Comparison of ENCODE assay signal across 1 cellular context in genomic region chr10:30535677-30536076, GRCh38.
TF ChIP-seq lines count a peak whose summit lies in the region.

No MANE protein-coding gene starts in this region.

TF ChIP-seq in HEK293, 187 proteins besides CTCF, POLR2A, EP300 and RAD21 (continued from another document and continues in another):
- TF ChIP-seq ZNF518A (tag by site-specific recombination; conservative IDR thresholded peaks at IDR 0.05; ENCODE audit: low read depth) (peak; percentile 89), ZNF19 (tag by site-specific recombination; IDR thresholded peaks at IDR 0.05; ENCODE audit: low read depth) (no peak), ZNF433 (tag by site-specific recombination; IDR thresholded peaks at IDR 0.05; ENCODE audit: low read depth) (0 out of 2 replicates have a peak, but pooled peaks have one; percentile 34), ZXDB (tag by site-specific recombination; IDR thresholded peaks at IDR 0.05) (peak; percentile 42; the same call in 1 of the 2 replicates), ZNF366 (tag by site-specific recombination; conservative IDR thresholded peaks at IDR 0.05) (no peak), ZNF558 (tag by site-specific recombination; IDR thresholded peaks at IDR 0.05) (0 out of 2 replicates have a peak, but pooled peaks have one; percentile 60), ZNF132 (tag by site-specific recombination; IDR thresholded peaks at IDR 0.05; ENCODE audit: borderline replicate concordance) (no peak), FEZF1 (tag by site-specific recombination; IDR thresholded peaks at IDR 0.05) (no peak), ZNF350 (tag by site-specific recombination; IDR thresholded peaks at IDR 0.05) (no peak), ZNF426 (tag by site-specific recombination; IDR thresholded peaks at IDR 0.05) (peak; percentile 88), ZNF549 (tag by site-specific recombination; IDR thresholded peaks at IDR 0.05) (no peak), ZNF677 (tag by site-specific recombination; IDR thresholded peaks at IDR 0.05) (no peak), PRDM10 (tag by site-specific recombination; IDR thresholded peaks at IDR 0.05) (no peak), HOXA7 (CRISPR knock-in tag; IDR thresholded peaks at IDR 0.05; ENCODE audit: borderline replicate concordance) (no peak), ZNF501 (tag by site-specific recombination; IDR thresholded peaks at IDR 0.05) (peak; percentile 58; the same call in 1 of the 2 replicates), REPIN1 (tag by site-specific recombination; IDR thresholded peaks at IDR 0.05; ENCODE audit: low read depth) (no peak), ZNF555 (tag by site-specific recombination; conservative IDR thresholded peaks at IDR 0.05) (peak; percentile 83), ZBTB17 (tag by site-specific recombination; IDR thresholded peaks at IDR 0.05) (no peak), ZNF214 (tag by site-specific recombination; IDR thresholded peaks at IDR 0.05; ENCODE audit: borderline replicate concordance) (no peak), KLF17 (tag by site-specific recombination; IDR thresholded peaks at IDR 0.05) (no peak), KLF1 (tag by site-specific recombination; IDR thresholded peaks at IDR 0.05) (no peak), ZNF510 (tag by site-specific recombination; IDR thresholded peaks at IDR 0.05; ENCODE audit: insufficient replicate concordance) (peak; percentile 65), ZFP37 (tag by site-specific recombination; IDR thresholded peaks at IDR 0.05) (0 out of 2 replicates have a peak, but pooled peaks have one; percentile 57), IKZF3 (tag by site-specific recombination; IDR thresholded peaks at IDR 0.05) (no peak), REST (tag by site-specific recombination; IDR thresholded peaks at IDR 0.05) (peak; percentile 51; the same call in 1 of the 2 replicates), ZNF629 (tag by site-specific recombination; IDR thresholded peaks at IDR 0.05) (0 out of 2 replicates have a peak, but pooled peaks have one; percentile 23), ZNF140 (tag by site-specific recombination; IDR thresholded peaks at IDR 0.05) (peak; percentile 62; the same call in 1 of the 2 replicates), ZNF280C (tag by site-specific recombination; IDR thresholded peaks at IDR 0.05) (no peak), ZNF311 (tag by site-specific recombination; IDR thresholded peaks at IDR 0.05; ENCODE audit: borderline replicate concordance) (no peak), ZNF239 (tag by site-specific recombination; IDR thresholded peaks at IDR 0.05) (no peak), ZBTB8A (tag by site-specific recombination; IDR thresholded peaks at IDR 0.05) (peak; percentile 78), ZNF266 (tag by site-specific recombination; IDR thresholded peaks at IDR 0.05; ENCODE audit: low read depth) (peak; percentile 62; the same call in 1 of the 2 replicates), ZNF23 (tag by site-specific recombination; IDR thresholded peaks at IDR 0.05; ENCODE audit: borderline replicate concordance) (no peak), ZNF664 (tag by site-specific recombination; IDR thresholded peaks at IDR 0.05) (peak; percentile 57), ZNF521 (tag by site-specific recombination; IDR thresholded peaks at IDR 0.05) (no peak), ZEB2 (tag by site-specific recombination; IDR thresholded peaks at IDR 0.05) (no peak), TRIM28 (IDR thresholded peaks at IDR 0.05; ENCODE audit: borderline replicate concordance, low read length) (no peak), PBX3 (CRISPR knock-in tag; IDR thresholded peaks at IDR 0.05) (no peak), MZF1 (tag by site-specific recombination; IDR thresholded peaks at IDR 0.05; ENCODE audit: borderline replicate concordance) (no peak), ZBTB11 (tag by site-specific recombination; conservative IDR thresholded peaks at IDR 0.05; ENCODE audit: low read depth) (peak; percentile 77), ZNF560 (tag by site-specific recombination; IDR thresholded peaks at IDR 0.05; ENCODE audit: borderline replicate concordance) (peak; percentile 42; the same call in 1 of the 2 replicates), RBAK (tag by site-specific recombination; IDR thresholded peaks at IDR 0.05) (no peak), ZNF544 (tag by site-specific recombination; IDR thresholded peaks at IDR 0.05) (no peak)
